10 cellular contexts compared by ENCODE assay signal in genomic region chr1:99662581-99663208, GRCh38. TPM values are rescaled to one million over a fixed set of nuclear protein-coding genes. Genes with fewer than 3 reads are reported as not detected.
DNase-seq lines count a peak whose midpoint lies in the region; ATAC-seq, FAIRE-seq and TF ChIP-seq lines count a peak whose summit lies in the region.
"Had no signal": no experiment of that assay in that cellular context is flagged by ENCODE, and none has a peak within 500 bp of the region (broad histone marks: within the 10 kb centered on the region; RNA-seq: fewer than 3 reads in every experiment).

No MANE protein-coding gene starts in this region.

- peak; percentile 64 for FAIRE-seq in kidney (lab: Jason Lieb, UNC)

- H4K20me1 ChIP-seq in mammary epithelial cell (ENCODE audit: insufficient read depth, low read length) = no peaks in the 10 kb centered on the region

- H3K9me3 Mint-ChIP-seq in natural killer cell = no peaks in the 10 kb centered on the region

- H3K4me3 Mint-ChIP-seq in natural killer cell = no peak overlapping the region
- H3K4me3 Mint-ChIP-seq: T-helper 17 cell had no signal

- CTCF ChIA-PET in mammary epithelial cell (lab: Charles Lee; ENCODE audit: low non-redundant PET) = no interaction called here

- H3K9ac ChIP-seq in mammary epithelial cell (ENCODE audit: insufficient read depth, low read length) (no peak overlapping the region), kidney (ENCODE audit: low read length in 2 of 2) (no peak overlapping the region), skeletal muscle tissue (ENCODE audit: low read depth in 1 of 3, low read length in 3 of 3) (peak overlapping the region in 1 of 3 donors; percentile 25)

- H3K4me2 ChIP-seq in mammary epithelial cell (ENCODE audit: insufficient read depth, low read depth, low read length) = no peak overlapping the region

- dilution Hi-C loops in mammary epithelial cell (cut with HindIII; ENCODE audit: low sequenced_read_pairs) = no loop called here

- no peaks in the 10 kb centered on the region for H3K36me3 ChIP-seq in mammary epithelial cell (ENCODE audit: insufficient read depth, low read length)
- H3K36me3 ChIP-seq in kidney (ENCODE audit: control insufficient read depth in 1 of 2, insufficient read depth in 2 of 2, low read length in 2 of 2) = no peaks in the 10 kb centered on the region
- H3K36me3 ChIP-seq in skeletal muscle tissue (ENCODE audit: control insufficient read depth in 3 of 3, insufficient read depth in 3 of 3, low read length in 3 of 3) = peaks cover 5 to 18% (median 18%) of the 10 kb centered on the region in 3 donors
- H3K36me3 ChIP-seq in brain microvascular endothelial cell (replicated peaks) = no peaks in the 10 kb centered on the region

- ATAC-seq in natural killer cell = no peak
- ATAC-seq: T-helper 17 cell had no signal

- no peak for TF ChIP-seq CTCF in mammary epithelial cell (conservative IDR thresholded peaks at IDR 0.05 in 1 of 2, IDR thresholded peaks at IDR 0.05 in 1 of 2; ENCODE audit: extremely low read depth in 1 of 2, insufficient read depth in 1 of 2, low read depth in 1 of 2, low read length in 2 of 2)
- TF ChIP-seq CTCF in kidney (IDR thresholded peaks at IDR 0.05; ENCODE audit: borderline replicate concordance, extremely low read depth, insufficient read depth) = no peak
- TF ChIP-seq CTCF in brain microvascular endothelial cell (IDR thresholded peaks at IDR 0.05; ENCODE audit: low read depth, low read length, missing control alignments) = no peak
- TF ChIP-seq CTCF in natural killer cell (IDR thresholded peaks at IDR 0.05) = no peak

- peaks cover 6 to 8% of the 10 kb centered on the region in 2 donors for H3K27me3 Mint-ChIP-seq in natural killer cell (ENCODE audit: low read depth in 2 of 2)

- H3K9me3 ChIP-seq in mammary epithelial cell (replicated peaks; ENCODE audit: insufficient read depth, low read length) = no peaks in the 10 kb centered on the region
- no peaks in the 10 kb centered on the region for H3K9me3 ChIP-seq in kidney (ENCODE audit: control insufficient read depth in 1 of 2, low read length in 2 of 2)
- H3K9me3 ChIP-seq in skeletal muscle tissue (ENCODE audit: control insufficient read depth in 3 of 3, low read length in 3 of 3) = no peaks in the 10 kb centered on the region

- peak; percentile 84 for DNase-seq in GM03348 (ENCODE audit: low spot score)
- DNase-seq in mammary epithelial cell = peak; percentile 81
- DNase-seq in kidney = peak; percentile 85
- no peak for DNase-seq in brain microvascular endothelial cell
- no peak for DNase-seq in natural killer cell
- DNase-seq in activated CD4-positive, alpha-beta T cell treated with anti-CD3 and anti-CD28 coated beads, Interleukin-2, amount 50 U/mL, for 48 hours = no peak
- DNase-seq in NCI-H1436 treated with DMSO at 0.1 percent for 48 hours (lab: John Stamatoyannopoulos, UW) = no peak
- DNase-seq: NCI-H2107, T-helper 17 cell had no signal

- peak overlapping the region; percentile 22 for H2AFZ ChIP-seq in mammary epithelial cell (ENCODE audit: low read depth, low read length)

- 4% methylated on average over 3 of the region's 3 CpGs for WGBS in mammary epithelial cell (ENCODE audit: low coverage, missing lambda C conversion rate)

- H3K27ac ChIP-seq in mammary epithelial cell (ENCODE audit: insufficient read depth, low read depth, low read length) = peak overlapping the region; percentile 49
- peak overlapping the region in 1 of 2 donors; percentile 76 for H3K27ac ChIP-seq in kidney (ENCODE audit: low read depth in 2 of 2, low read length in 2 of 2)
- H3K27ac ChIP-seq in skeletal muscle tissue (ENCODE audit: low read depth, low read length) = peak overlapping the region; percentile 50
- H3K27ac ChIP-seq in brain microvascular endothelial cell = no peak overlapping the region

- BruUV-seq in mammary epithelial cell (replicated peaks; lab: Mats Ljungman, UMichigan) = no TSS peak

- H3K4me1 Mint-ChIP-seq in natural killer cell = no peaks in the 10 kb centered on the region

- H3K79me2 ChIP-seq in mammary epithelial cell (ENCODE audit: insufficient read depth, low read length) = no peaks in the 10 kb centered on the region

- peaks cover 31% of the 10 kb centered on the region for H3K4me1 ChIP-seq in mammary epithelial cell (ENCODE audit: insufficient read depth, low read length)
- peaks cover 0 to 4% of the 10 kb centered on the region in 2 donors for H3K4me1 ChIP-seq in kidney (ENCODE audit: control insufficient read depth in 1 of 2, insufficient read depth in 1 of 2, low read depth in 1 of 2, low read length in 2 of 2)
- H3K4me1 ChIP-seq in skeletal muscle tissue (ENCODE audit: control insufficient read depth in 3 of 3, insufficient read depth in 3 of 3, low read length in 3 of 3) = peaks cover 44 to 58% (median 50%) of the 10 kb centered on the region in 3 donors

- H3K27ac Mint-ChIP-seq in natural killer cell = no peak overlapping the region
- H3K27ac Mint-ChIP-seq: T-helper 17 cell had no signal

- H3K36me3 Mint-ChIP-seq in natural killer cell = no peaks in the 10 kb centered on the region

- no peaks in the 10 kb centered on the region for H3K27me3 ChIP-seq in mammary epithelial cell (ENCODE audit: insufficient read depth, low read length)
- H3K27me3 ChIP-seq in skeletal muscle tissue (ENCODE audit: control insufficient read depth in 3 of 3, insufficient read depth in 3 of 3, low read length in 3 of 3) = no peaks in the 10 kb centered on the region
- H3K27me3 ChIP-seq in brain microvascular endothelial cell (replicated peaks) = no peaks in the 10 kb centered on the region

- in situ Hi-C loops in mammary epithelial cell (cut with MboI; ENCODE audit: low sequenced_read_pairs in 2 of 2) = no loop called here
- in situ Hi-C loops in brain microvascular endothelial cell (cut with HindIII; ENCODE audit: low pct_ligation_motif_present, low sequenced_read_pairs) = no loop called here

- intact Hi-C loops in mammary epithelial cell (cut with micrococcal nuclease) = no loop called here
- intact Hi-C loops in kidney (cut with DNase I) = no loop called here
- intact Hi-C loops in natural killer cell (cut with micrococcal nuclease) = no loop called here

- H3K4me3 ChIP-seq in mammary epithelial cell (replicated peaks in 1 of 3; ENCODE audit: insufficient read depth in 1 of 3, low read depth in 2 of 3, low read length in 3 of 3) = no peak overlapping the region
- H3K4me3 ChIP-seq in kidney (ENCODE audit: low read length in 2 of 2) = no peak overlapping the region
- H3K4me3 ChIP-seq in skeletal muscle tissue (ENCODE audit: low read length in 3 of 3) = peak overlapping the region in 1 of 3 donors; percentile 45
- H3K4me3 ChIP-seq in brain microvascular endothelial cell (ENCODE audit: low read depth, low read length) = no peak overlapping the region

RNA-seq across cellular contexts. Expression of gene PALMD, which starts 16.8 kb away (rescaled TPM):
- total RNA-seq in mammary epithelial cell (10 to 100 TPM in 1 of 2 donors, 1 to 10 TPM in 1; 2.7 to 36.7 TPM), kidney (25.2 TPM), skeletal muscle tissue (46.4 TPM), natural killer cell (not detected)
- polyA plus RNA-seq in mammary epithelial cell (1.7 TPM), kidney (ENCODE audit: insufficient read depth, low read depth, low replicate concordance) (10.1 TPM)
- 2.6 TPM for polyA minus RNA-seq in mammary epithelial cell
- total RNA-seq: T-helper 17 cell had no signal

Comparison
In these comparisons a context has a peak if more than half of its experiments do, and no peak if none do; other contexts are left out.
1. DNase-seq: peak in GM03348 (single experiment), mammary epithelial cell (single experiment) and kidney (single experiment); none in brain microvascular endothelial cell (single experiment), natural killer cell (single experiment), activated CD4-positive, alpha-beta T cell treated with anti-CD3 and anti-CD28 coated beads, Interleukin-2, amount 50 U/mL, for 48 hours (0 of 2) and NCI-H1436 treated with DMSO at 0.1 percent for 48 hours (single experiment).